In the genomic region with DNA sequence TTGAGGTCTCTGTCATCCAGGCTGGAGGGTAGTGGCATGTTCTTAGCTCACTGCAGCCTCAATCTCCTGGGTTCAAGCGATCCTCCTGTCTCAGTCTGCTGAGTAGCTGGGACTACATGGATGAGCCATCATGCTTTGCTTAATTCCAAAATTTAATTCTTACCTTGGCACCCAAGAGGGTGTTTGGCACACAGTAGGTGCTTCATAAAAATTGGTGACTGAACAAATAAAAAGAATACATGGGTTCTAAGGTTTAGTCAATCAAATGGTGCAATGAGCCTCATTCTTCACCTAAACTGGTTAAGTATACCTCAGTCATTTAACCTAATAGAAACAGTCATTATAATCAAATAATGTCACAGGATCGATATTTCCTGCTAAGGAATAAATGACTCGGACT, we compare ENCODE assay signal across 2 cellular contexts.
A peak's percentile ranks its signal among the peaks of the same experiment; 100 is the strongest.
TF ChIP-seq lines count a peak whose summit lies in the region.

No MANE protein-coding gene starts in this region.

TF ChIP-seq in HepG2, 621 proteins besides CTCF, POLR2A, EP300 and RAD21:
- TF ChIP-seq NFE2L1 (CRISPR knock-in tag; IDR thresholded peaks at IDR 0.05; ENCODE audit: borderline replicate concordance) (no peak), ZKSCAN1 (IDR thresholded peaks at IDR 0.05; ENCODE audit: low read length) (peak; percentile 59; the same call in 1 of the 2 replicates)
- TF ChIP-seq, protein P1, sequence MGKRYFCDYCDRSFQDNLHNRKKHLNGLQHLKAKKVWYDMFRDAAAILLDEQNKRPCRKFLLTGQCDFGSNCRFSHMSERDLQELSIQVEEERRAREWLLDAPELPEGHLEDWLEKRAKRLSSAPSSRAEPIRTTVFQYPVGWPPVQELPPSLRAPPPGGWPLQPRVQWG (CRISPR knock-in tag; IDR thresholded peaks at IDR 0.05; ENCODE audit: borderline replicate concordance, low read depth), result no peak
TF ChIP-seq in HepG2: peak in this region for 1.

TF ChIP-seq in K562, 482 proteins besides CTCF, POLR2A, EP300 and RAD21:
- no peak for TF ChIP-seq ILK (tag; IDR thresholded peaks at IDR 0.05; ENCODE audit: borderline replicate concordance, low read depth)
- no peak for TF ChIP-seq ZFP1 (CRISPR knock-in tag; IDR thresholded peaks at IDR 0.05)
- TF ChIP-seq IFI16 (CRISPR knock-in tag; IDR thresholded peaks at IDR 0.05), result no peak
- TF ChIP-seq FOXK2 (conservative IDR thresholded peaks at IDR 0.05 in 1 of 2, IDR thresholded peaks at IDR 0.05 in 1 of 2; ENCODE audit: low read depth in 2 of 2), result no peak
- TF ChIP-seq ZKSCAN1 (IDR thresholded peaks at IDR 0.05; ENCODE audit: low read depth, low read length), result peak; percentile 85
- TF ChIP-seq CREM (IDR thresholded peaks at IDR 0.05; ENCODE audit: low read depth), result no peak
- TF ChIP-seq ZNF551 (CRISPR knock-in tag; IDR thresholded peaks at IDR 0.05), result no peak
- TF ChIP-seq ZNF583 (CRISPR knock-in tag; IDR thresholded peaks at IDR 0.05), result no peak
